In genomic region chr19:18735324-18735723, GRCh38 we compare ENCODE assay signal across 20 cellular contexts. TPM values are rescaled to one million over a fixed set of nuclear protein-coding genes. Genes with fewer than 3 reads are reported as not detected.
DNase-seq lines count a peak whose midpoint lies in the region; ATAC-seq, FAIRE-seq and TF ChIP-seq lines count a peak whose summit lies in the region.
"Had no signal": no experiment of that assay in that cellular context is flagged by ENCODE, and none has a peak within 500 bp of the region (broad histone marks: within the 10 kb centered on the region; RNA-seq: fewer than 3 reads in every experiment).

No MANE protein-coding gene starts in this region.

- ATAC-seq in sciatic nerve, result no peak

- intact Hi-C loops in kidney (cut with DNase I), result no loop called here
- intact Hi-C loops in sciatic nerve (cut with DNase I), result no loop called here

- no peak for TF ChIP-seq CTCF in kidney (IDR thresholded peaks at IDR 0.05; ENCODE audit: borderline replicate concordance, extremely low read depth, insufficient read depth)

- DNase-seq in DMS79 treated with DMSO at 0.1 percent for 48 hours (lab: John Stamatoyannopoulos, UW) (peak; percentile 8), DMS79 (lab: John Stamatoyannopoulos, UW) (no peak), DMS153 (lab: John Stamatoyannopoulos, UW) (peak; percentile 73), NCI-H69 (lab: John Stamatoyannopoulos, UW) (peak; percentile 48), kidney (no peak), NOMO-1 (lab: John Stamatoyannopoulos, UW; ENCODE audit: unreplicated experiment in 2 of 2) (no peak), sciatic nerve (ENCODE audit: low spot score) (no peak)
- DNase-seq in stimulated activated CD8-positive, alpha-beta memory T cell treated with anti-CD3 and anti-CD28 coated beads, Interleukin-4, amount 100 ng/mL, for 48 hours, result no peak
- DNase-seq: 8988T; Calu3; CD4-positive, CD25-positive, alpha-beta regulatory T cell; H7; MV-4-11; NCI-H187 treated with DMSO at 0.1 percent for 48 hours; NCI-H526 treated with DMSO at 0.1 percent for 48 hours; PC-9; SK-N-SH; T-helper 1 cell had no signal

- no peaks in the 10 kb centered on the region for H3K36me3 ChIP-seq in kidney (ENCODE audit: control insufficient read depth in 1 of 2, insufficient read depth in 2 of 2, low read length in 2 of 2)

- H3K4me3 ChIP-seq in kidney (ENCODE audit: low read length in 2 of 2), result no peak overlapping the region
- H3K4me3 ChIP-seq: PC-9 had no signal

- H3K27ac ChIP-seq in kidney (ENCODE audit: low read depth in 2 of 2, low read length in 2 of 2), result peak overlapping the region; percentile 57 to 67
- H3K27ac ChIP-seq: PC-9 had no signal

- peaks cover 24 to 38% of the 10 kb centered on the region in 2 donors for H3K4me1 ChIP-seq in kidney (ENCODE audit: control insufficient read depth in 1 of 2, insufficient read depth in 1 of 2, low read depth in 1 of 2, low read length in 2 of 2)

- peak overlapping the region; percentile 6 to 19 for H3K9ac ChIP-seq in kidney (ENCODE audit: low read length in 2 of 2)
- H3K9ac ChIP-seq: SK-N-SH had no signal

- FAIRE-seq in kidney (lab: Jason Lieb, UNC), result no peak

- no peaks in the 10 kb centered on the region for H3K9me3 ChIP-seq in kidney (ENCODE audit: control insufficient read depth in 1 of 2, low read length in 2 of 2)
- H3K9me3 ChIP-seq: SK-N-SH had no signal

RNA-seq across cellular contexts. Expression of gene CRTC1, which starts 51.8 kb away (rescaled TPM):
- total RNA-seq in kidney (26.8 TPM), sciatic nerve (17.5 TPM)
- 10.9 TPM for polyA plus RNA-seq in kidney (ENCODE audit: insufficient read depth, low read depth, low replicate concordance)

RNA-seq across cellular contexts. Expression of gene COMP, which starts 55.8 kb away (rescaled TPM):
- total RNA-seq in kidney (33.2 TPM), sciatic nerve (7.6 TPM)
- polyA plus RNA-seq in kidney (ENCODE audit: insufficient read depth, low read depth, low replicate concordance), result 1.8 TPM
- total RNA-seq: Calu3; CD4-positive, CD25-positive, alpha-beta regulatory T cell; H7; HT-29; PC-9 had no signal
- polyA plus RNA-seq: CD4-positive, CD25-positive, alpha-beta regulatory T cell; IgD-negative memory B cell had no signal

Comparison
In these comparisons a context has a peak if more than half of its experiments do, and no peak if none do; other contexts are left out.
1. DNase-seq: peak in DMS79 treated with DMSO at 0.1 percent for 48 hours (single experiment), DMS153 (single experiment) and NCI-H69 (single experiment); none in DMS79 (single experiment), kidney (single experiment), stimulated activated CD8-positive, alpha-beta memory T cell treated with anti-CD3 and anti-CD28 coated beads, Interleukin-4, amount 100 ng/mL, for 48 hours (single experiment), NOMO-1 (0 of 2) and sciatic nerve (single experiment).